1 cellular context compared by ENCODE assay signal in the genomic region with DNA sequence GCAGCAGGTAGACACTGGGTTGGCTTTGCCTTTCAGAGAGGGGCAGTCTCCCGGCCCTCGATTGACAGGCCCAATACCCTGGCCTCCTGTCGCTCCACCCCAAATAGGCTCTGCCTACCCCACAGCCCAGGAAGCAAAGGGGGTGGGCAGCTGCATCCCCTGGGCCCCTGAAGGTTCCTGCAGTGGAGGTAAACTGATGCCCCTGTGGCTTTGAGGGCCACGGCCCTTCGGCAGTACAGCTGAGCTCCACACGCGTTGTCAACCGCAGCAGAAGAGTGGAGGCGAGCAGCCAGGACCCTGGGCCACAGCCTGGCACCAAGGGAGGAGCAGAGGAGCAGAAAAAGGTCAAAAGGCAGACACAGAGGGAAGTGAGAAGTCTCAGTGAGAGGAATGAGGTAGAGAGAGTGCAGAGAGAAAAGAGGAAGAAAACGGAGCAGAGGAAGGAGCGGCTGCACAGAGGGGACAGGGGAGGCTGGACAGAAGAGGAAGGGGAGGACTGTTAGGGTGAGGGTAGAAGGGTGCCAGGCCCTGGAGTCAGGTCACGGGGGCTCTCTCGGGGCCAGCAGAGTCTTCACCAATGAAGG.
TF ChIP-seq lines count a peak whose summit lies in the region.

No MANE protein-coding gene starts in this region.

TF ChIP-seq in GM23338, 12 proteins besides CTCF, POLR2A, EP300 and RAD21 (continued from another document):
- TF ChIP-seq, protein P1, sequence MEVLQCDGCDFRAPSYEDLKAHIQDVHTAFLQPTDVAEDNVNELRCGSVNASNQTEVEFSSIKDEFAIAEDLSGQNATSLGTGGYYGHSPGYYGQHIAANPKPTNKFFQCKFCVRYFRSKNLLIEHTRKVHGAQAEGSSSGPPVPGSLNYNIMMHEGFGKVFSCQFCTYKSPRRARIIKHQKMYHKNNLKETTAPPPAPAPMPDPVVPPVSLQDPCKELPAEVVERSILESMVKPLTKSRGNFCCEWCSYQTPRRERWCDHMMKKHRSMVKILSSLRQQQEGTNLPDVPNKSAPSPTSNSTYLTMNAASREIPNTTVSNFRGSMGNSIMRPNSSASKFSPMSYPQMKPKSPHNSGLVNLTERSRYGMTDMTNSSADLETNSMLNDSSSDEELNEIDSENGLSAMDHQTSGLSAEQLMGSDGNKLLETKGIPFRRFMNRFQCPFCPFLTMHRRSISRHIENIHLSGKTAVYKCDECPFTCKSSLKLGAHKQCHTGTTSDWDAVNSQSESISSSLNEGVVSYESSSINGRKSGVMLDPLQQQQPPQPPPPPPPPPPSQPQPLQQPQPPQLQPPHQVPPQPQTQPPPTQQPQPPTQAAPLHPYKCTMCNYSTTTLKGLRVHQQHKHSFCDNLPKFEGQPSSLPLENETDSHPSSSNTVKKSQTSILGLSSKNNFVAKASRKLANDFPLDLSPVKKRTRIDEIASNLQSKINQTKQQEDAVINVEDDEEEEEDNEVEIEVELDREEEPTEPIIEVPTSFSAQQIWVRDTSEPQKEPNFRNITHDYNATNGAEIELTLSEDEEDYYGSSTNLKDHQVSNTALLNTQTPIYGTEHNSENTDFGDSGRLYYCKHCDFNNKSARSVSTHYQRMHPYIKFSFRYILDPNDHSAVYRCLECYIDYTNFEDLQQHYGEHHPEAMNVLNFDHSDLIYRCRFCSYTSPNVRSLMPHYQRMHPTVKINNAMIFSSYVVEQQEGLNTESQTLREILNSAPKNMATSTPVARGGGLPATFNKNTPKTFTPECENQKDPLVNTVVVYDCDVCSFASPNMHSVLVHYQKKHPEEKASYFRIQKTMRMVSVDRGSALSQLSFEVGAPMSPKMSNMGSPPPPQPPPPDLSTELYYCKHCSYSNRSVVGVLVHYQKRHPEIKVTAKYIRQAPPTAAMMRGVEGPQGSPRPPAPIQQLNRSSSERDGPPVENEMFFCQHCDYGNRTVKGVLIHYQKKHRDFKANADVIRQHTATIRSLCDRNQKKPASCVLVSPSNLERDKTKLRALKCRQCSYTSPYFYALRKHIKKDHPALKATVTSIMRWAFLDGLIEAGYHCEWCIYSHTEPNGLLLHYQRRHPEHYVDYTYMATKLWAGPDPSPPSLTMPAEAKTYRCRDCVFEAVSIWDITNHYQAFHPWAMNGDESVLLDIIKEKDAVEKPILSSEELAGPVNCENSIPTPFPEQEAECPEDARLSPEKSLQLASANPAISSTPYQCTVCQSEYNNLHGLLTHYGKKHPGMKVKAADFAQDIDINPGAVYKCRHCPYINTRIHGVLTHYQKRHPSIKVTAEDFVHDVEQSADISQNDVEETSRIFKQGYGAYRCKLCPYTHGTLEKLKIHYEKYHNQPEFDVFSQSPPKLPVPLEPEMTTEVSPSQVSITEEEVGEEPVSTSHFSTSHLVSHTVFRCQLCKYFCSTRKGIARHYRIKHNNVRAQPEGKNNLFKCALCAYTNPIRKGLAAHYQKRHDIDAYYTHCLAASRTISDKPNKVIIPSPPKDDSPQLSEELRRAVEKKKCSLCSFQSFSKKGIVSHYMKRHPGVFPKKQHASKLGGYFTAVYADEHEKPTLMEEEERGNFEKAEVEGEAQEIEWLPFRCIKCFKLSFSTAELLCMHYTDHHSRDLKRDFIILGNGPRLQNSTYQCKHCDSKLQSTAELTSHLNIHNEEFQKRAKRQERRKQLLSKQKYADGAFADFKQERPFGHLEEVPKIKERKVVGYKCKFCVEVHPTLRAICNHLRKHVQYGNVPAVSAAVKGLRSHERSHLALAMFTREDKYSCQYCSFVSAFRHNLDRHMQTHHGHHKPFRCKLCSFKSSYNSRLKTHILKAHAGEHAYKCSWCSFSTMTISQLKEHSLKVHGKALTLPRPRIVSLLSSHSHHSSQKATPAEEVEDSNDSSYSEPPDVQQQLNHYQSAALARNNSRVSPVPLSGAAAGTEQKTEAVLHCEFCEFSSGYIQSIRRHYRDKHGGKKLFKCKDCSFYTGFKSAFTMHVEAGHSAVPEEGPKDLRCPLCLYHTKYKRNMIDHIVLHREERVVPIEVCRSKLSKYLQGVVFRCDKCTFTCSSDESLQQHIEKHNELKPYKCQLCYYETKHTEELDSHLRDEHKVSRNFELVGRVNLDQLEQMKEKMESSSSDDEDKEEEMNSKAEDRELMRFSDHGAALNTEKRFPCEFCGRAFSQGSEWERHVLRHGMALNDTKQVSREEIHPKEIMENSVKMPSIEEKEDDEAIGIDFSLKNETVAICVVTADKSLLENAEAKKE (CRISPR knock-in tag; IDR thresholded peaks at IDR 0.05), result no peak
- no peak for TF ChIP-seq ZNF331 (CRISPR knock-in tag; IDR thresholded peaks at IDR 0.05; ENCODE audit: low read depth)
- TF ChIP-seq EZH2 (IDR thresholded peaks at IDR 0.05; ENCODE audit: low read depth, unreplicated experiment), result no peak
- TF ChIP-seq CREB1 (CRISPR knock-in tag; IDR thresholded peaks at IDR 0.05; ENCODE audit: low read depth), result no peak
- TF ChIP-seq STAT1 (IDR thresholded peaks at IDR 0.05; ENCODE audit: unreplicated experiment), result no peak
- no peak for TF ChIP-seq ZNF114 (CRISPR knock-in tag; IDR thresholded peaks at IDR 0.05)
- TF ChIP-seq, protein P2, sequence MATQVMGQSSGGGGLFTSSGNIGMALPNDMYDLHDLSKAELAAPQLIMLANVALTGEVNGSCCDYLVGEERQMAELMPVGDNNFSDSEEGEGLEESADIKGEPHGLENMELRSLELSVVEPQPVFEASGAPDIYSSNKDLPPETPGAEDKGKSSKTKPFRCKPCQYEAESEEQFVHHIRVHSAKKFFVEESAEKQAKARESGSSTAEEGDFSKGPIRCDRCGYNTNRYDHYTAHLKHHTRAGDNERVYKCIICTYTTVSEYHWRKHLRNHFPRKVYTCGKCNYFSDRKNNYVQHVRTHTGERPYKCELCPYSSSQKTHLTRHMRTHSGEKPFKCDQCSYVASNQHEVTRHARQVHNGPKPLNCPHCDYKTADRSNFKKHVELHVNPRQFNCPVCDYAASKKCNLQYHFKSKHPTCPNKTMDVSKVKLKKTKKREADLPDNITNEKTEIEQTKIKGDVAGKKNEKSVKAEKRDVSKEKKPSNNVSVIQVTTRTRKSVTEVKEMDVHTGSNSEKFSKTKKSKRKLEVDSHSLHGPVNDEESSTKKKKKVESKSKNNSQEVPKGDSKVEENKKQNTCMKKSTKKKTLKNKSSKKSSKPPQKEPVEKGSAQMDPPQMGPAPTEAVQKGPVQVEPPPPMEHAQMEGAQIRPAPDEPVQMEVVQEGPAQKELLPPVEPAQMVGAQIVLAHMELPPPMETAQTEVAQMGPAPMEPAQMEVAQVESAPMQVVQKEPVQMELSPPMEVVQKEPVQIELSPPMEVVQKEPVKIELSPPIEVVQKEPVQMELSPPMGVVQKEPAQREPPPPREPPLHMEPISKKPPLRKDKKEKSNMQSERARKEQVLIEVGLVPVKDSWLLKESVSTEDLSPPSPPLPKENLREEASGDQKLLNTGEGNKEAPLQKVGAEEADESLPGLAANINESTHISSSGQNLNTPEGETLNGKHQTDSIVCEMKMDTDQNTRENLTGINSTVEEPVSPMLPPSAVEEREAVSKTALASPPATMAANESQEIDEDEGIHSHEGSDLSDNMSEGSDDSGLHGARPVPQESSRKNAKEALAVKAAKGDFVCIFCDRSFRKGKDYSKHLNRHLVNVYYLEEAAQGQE (IDR thresholded peaks at IDR 0.05; ENCODE audit: unreplicated experiment), result no peak
